Comparison of ENCODE assay signal across 8 cellular contexts in genomic region chr12:89166525-89166934, GRCh38.
A peak's percentile ranks its signal among the peaks of the same experiment; 100 is the strongest.
DNase-seq lines count a peak whose midpoint lies in the region; ATAC-seq, FAIRE-seq and TF ChIP-seq lines count a peak whose summit lies in the region.

No MANE protein-coding gene starts in this region.

- TF ChIP-seq EP300 in stomach (IDR thresholded peaks at IDR 0.05), result no peak

- H3K4me1 ChIP-seq in stomach, result peaks cover 0 to 41% (median 13%) of the 10 kb centered on the region in 4 donors
- peaks cover 11% of the 10 kb centered on the region for H3K4me1 ChIP-seq in endodermal cell (ENCODE audit: control insufficient read depth, insufficient read depth, low read length)

- no peak overlapping the region for H3K4me3 Mint-ChIP-seq in endodermal cell

- no peak overlapping the region for H3K27ac Mint-ChIP-seq in endodermal cell

- TF ChIP-seq CTCF in stomach (IDR thresholded peaks at IDR 0.05) (no peak), endodermal cell (conservative IDR thresholded peaks at IDR 0.05) (no peak)

- H3K27me3 ChIP-seq in stomach (no peaks in the 10 kb centered on the region), endodermal cell (ENCODE audit: control insufficient read depth, insufficient read depth, low read length, poor library complexity, severe bottlenecking) (no peaks in the 10 kb centered on the region)

- H3K27ac ChIP-seq in stomach, result peak overlapping the region in 3 of 5 donors; percentile 18 to 49 (median 27)
- no peak overlapping the region for H3K27ac ChIP-seq in endodermal cell (ENCODE audit: low read depth, low read length)

- H3K9me3 Mint-ChIP-seq in endodermal cell, result peaks cover under 1% of the 10 kb centered on the region

- H3K4me3 ChIP-seq in stomach (no peak overlapping the region), endodermal cell (ENCODE audit: low read length) (no peak overlapping the region)

- peak; percentile 72 for DNase-seq in DMS53 (lab: John Stamatoyannopoulos, UW)
- DNase-seq in dermis blood vessel endothelial cell, result peak; percentile 91
- no peak for DNase-seq in stomach
- DNase-seq in anterior cingulate cortex (lab: John Stamatoyannopoulos, UW), result no peak
- no peak for DNase-seq in endodermal cell
- no peak for DNase-seq in GM12892 (ENCODE audit: insufficient read length)

- H3K36me3 ChIP-seq in stomach, result no peaks in the 10 kb centered on the region
- H3K36me3 ChIP-seq in endodermal cell (ENCODE audit: control insufficient read depth, insufficient read depth, low read length), result no peaks in the 10 kb centered on the region

- H3K4me1 Mint-ChIP-seq in endodermal cell, result peaks cover 9% of the 10 kb centered on the region

- ATAC-seq in GM21367 (IDR thresholded peaks at IDR 0.05; ENCODE audit: unreplicated experiment), result peak; percentile 98
- ATAC-seq in HG03575 (IDR thresholded peaks at IDR 0.05; ENCODE audit: extremely low read depth, insufficient number of reproducible peaks, low FRiP score, unreplicated experiment), result peak; percentile 97

- FAIRE-seq in GM12892 (lab: Jason Lieb, UNC), result no peak

- no peaks in the 10 kb centered on the region for H3K36me3 Mint-ChIP-seq in endodermal cell (ENCODE audit: low read depth)

- 40 to 63% (median 49%) methylated on average over 1 of the region's 1 CpG for WGBS in stomach, 5 donors
- 92 to 100% methylated on average over 1 of the region's 1 CpG for WGBS in endodermal cell (ENCODE audit: insufficient coverage in 1 of 2, insufficient read length in 1 of 2), 2 experiments

- TF ChIP-seq POLR2A in stomach (IDR thresholded peaks at IDR 0.05), result no peak
- no peak for TF ChIP-seq POLR2A in GM12892 (IDR thresholded peaks at IDR 0.05; ENCODE audit: low read depth, low read length)

- H3K9ac ChIP-seq in endodermal cell (ENCODE audit: extremely low read depth, low read length, poor library complexity, severe bottlenecking), result no peak overlapping the region

- H3K9me3 ChIP-seq in stomach (no peaks in the 10 kb centered on the region), endodermal cell (ENCODE audit: control insufficient read depth, low read length) (no peaks in the 10 kb centered on the region)

- H3K27me3 Mint-ChIP-seq in endodermal cell (ENCODE audit: insufficient read depth), result no peaks in the 10 kb centered on the region

- intact Hi-C loops in stomach (cut with DNase I; ENCODE audit: low total_unique reads), result no loop called here

Comparison
In these comparisons a context has a peak if more than half of its experiments do, and no peak if none do; other contexts are left out.
1. DNase-seq: peak in DMS53 (single experiment) and dermis blood vessel endothelial cell (single experiment); none in stomach (single experiment), anterior cingulate cortex (0 of 58), endodermal cell (single experiment) and GM12892 (single experiment).